8 cellular contexts compared by ENCODE assay signal in the genomic region with DNA sequence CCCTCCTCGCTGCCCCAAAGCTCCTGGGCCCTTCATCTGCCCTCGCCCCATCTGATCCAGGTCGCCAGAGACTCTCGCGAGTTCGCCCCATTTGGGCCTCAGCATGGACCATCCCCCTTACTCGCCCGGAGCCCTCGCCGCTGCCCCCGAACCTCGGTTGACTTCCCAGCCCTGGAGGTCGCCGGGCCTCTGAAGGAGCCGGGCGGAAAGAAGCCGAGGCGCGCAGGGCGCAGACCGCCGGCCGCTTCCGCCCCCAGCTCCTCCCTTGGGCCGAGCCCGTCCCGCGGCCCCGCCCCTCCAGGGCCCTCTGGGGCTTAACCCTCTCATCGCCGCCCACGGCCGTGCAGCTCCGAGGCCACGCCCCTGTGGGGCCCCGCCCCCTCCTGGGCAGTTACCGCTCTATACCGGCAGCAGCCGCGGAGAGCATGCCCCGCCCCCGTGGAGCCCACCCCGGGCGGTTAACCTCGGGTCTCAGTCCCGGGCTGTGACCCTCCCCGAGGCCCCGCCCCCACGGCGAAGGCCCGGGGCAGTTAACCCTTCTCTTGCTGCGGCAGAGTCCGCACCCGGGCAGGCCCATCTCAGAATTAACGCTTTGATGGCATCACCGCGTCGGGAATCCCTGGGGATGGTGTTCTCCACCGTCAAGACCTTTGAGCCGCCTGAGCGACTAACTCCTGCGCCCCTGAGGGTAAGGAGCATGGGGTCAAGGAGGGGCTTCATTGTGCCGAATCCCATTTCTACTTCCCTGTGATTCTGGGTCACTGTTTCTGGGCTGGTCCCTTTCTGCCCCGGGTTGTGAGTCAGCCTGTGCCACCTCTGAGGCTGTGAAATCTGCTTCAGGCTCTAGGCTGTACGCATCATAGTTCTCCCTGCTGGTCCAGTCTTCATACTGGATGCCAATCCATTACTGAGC. TPM values are rescaled to one million over a fixed set of nuclear protein-coding genes. Genes with fewer than 3 reads are reported as not detected.
DNase-seq lines count a peak whose midpoint lies in the region; ATAC-seq and TF ChIP-seq lines count a peak whose summit lies in the region.

A gene with protein sequence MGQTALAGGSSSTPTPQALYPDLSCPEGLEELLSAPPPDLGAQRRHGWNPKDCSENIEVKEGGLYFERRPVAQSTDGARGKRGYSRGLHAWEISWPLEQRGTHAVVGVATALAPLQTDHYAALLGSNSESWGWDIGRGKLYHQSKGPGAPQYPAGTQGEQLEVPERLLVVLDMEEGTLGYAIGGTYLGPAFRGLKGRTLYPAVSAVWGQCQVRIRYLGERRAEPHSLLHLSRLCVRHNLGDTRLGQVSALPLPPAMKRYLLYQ (minus strand): TSS at position 210 of the 913 bp plus-strand sequence. CDS start 402 bp downstream, outside the sequence.

- H3K36me3 ChIP-seq in Karpas-422 (ENCODE audit: insufficient read depth, low read length) (peaks cover 55% of the 10 kb centered on the region), Peyer's patch (peaks cover 0 to 24% (median 0%) of the 10 kb centered on the region in 3 donors), esophagus muscularis mucosa (peaks cover 11 to 30% (median 23%) of the 10 kb centered on the region in 4 donors), muscle layer of duodenum (ENCODE audit: control insufficient read depth in 1 of 2, insufficient read depth in 2 of 2, low read length in 2 of 2) (peaks cover 10 to 11% of the 10 kb centered on the region in 2 donors)

- intact Hi-C loops in esophagus muscularis mucosa (cut with DNase I): loop anchor here (5.0 kb wide), 2 partner anchors 94 to 239 kb away; no protein-coding TSS in a partner anchor

- DNase-seq in DMS79 (lab: John Stamatoyannopoulos, UW) (peak; percentile 93), Karpas-422 (peak; percentile 98), Peyer's patch (peak; percentile 98 to 99 (median 99)), esophagus muscularis mucosa (ENCODE audit: extremely low spot score) (peak; percentile 99)
- DNase-seq in activated T-cell treated with anti-CD3 and anti-CD28 coated beads, Interleukin-2, amount 50 U/mL, for 48 hours: peak; percentile 99 to 100
- DNase-seq in stimulated activated CD8-positive, alpha-beta memory T cell treated with anti-CD3 and anti-CD28 coated beads, Interleukin-7, amount 100 ng/mL, for 24 hours (ENCODE audit: low read depth): peak; percentile 99

- peak within 1 kb of the TSS; percentile 100 for H3K4me2 ChIP-seq in Karpas-422 (ENCODE audit: low read depth, low read length, poor library complexity, severe bottlenecking)

- H2AFZ ChIP-seq in Karpas-422 (ENCODE audit: low read length): no peak within 1 kb of the TSS; the same call in 1 of the 2 replicates

- H3K9ac ChIP-seq in Karpas-422 (ENCODE audit: low read length): peak within 1 kb of the TSS; percentile 84

- 2% methylated on average over 23 of the region's 65 CpGs for WGBS in esophagus muscularis mucosa

- H3K9me3 ChIP-seq in Karpas-422 (ENCODE audit: low read length): no peaks in the 10 kb centered on the region
- H3K9me3 ChIP-seq in Peyer's patch: no peaks in the 10 kb centered on the region
- no peaks in the 10 kb centered on the region for H3K9me3 ChIP-seq in esophagus muscularis mucosa
- H3K9me3 ChIP-seq in muscle layer of duodenum (ENCODE audit: control insufficient read depth in 1 of 2, low read length in 2 of 2): no peaks in the 10 kb centered on the region

- H4K20me1 ChIP-seq in Karpas-422 (ENCODE audit: insufficient read depth, low read depth, low read length): peaks cover 30% of the 10 kb centered on the region

- H3K9me2 ChIP-seq in Karpas-422 (replicated peaks; ENCODE audit: insufficient read depth, low read length): no peaks in the 10 kb centered on the region

- no peak for TF ChIP-seq EP300 in esophagus muscularis mucosa (IDR thresholded peaks at IDR 0.05)

- peak; percentile 68 for ATAC-seq in GM21825 (IDR thresholded peaks at IDR 0.05; ENCODE audit: unreplicated experiment)

- peak within 1 kb of the TSS; percentile 87 for H3K27ac ChIP-seq in Karpas-422 (ENCODE audit: low read length)
- peak within 1 kb of the TSS; percentile 77 to 86 (median 82) for H3K27ac ChIP-seq in Peyer's patch
- H3K27ac ChIP-seq in esophagus muscularis mucosa (replicated peaks in 1 of 4): peak within 1 kb of the TSS; percentile 86 to 89 (median 88)
- peak within 1 kb of the TSS; percentile 76 for H3K27ac ChIP-seq in muscle layer of duodenum (ENCODE audit: low read length)

- H3K27me3 ChIP-seq in Karpas-422 (ENCODE audit: low read length) (no peaks in the 10 kb centered on the region), Peyer's patch (no peaks in the 10 kb centered on the region), esophagus muscularis mucosa (no peaks in the 10 kb centered on the region), muscle layer of duodenum (ENCODE audit: low read depth, low read length) (no peaks in the 10 kb centered on the region)

- H3K4me1 ChIP-seq in Karpas-422 (ENCODE audit: low read length): peaks cover 52% of the 10 kb centered on the region
- peaks cover 0 to 50% (median 22%) of the 10 kb centered on the region in 4 donors for H3K4me1 ChIP-seq in Peyer's patch
- H3K4me1 ChIP-seq in esophagus muscularis mucosa: peaks cover 37 to 61% (median 51%) of the 10 kb centered on the region in 4 donors
- peaks cover 16 to 40% of the 10 kb centered on the region in 2 donors for H3K4me1 ChIP-seq in muscle layer of duodenum (ENCODE audit: control insufficient read depth in 1 of 2, insufficient read depth in 2 of 2, low read length in 2 of 2)

- H3K4me3 ChIP-seq in Karpas-422 (ENCODE audit: low read length) (peak within 1 kb of the TSS; percentile 75), Peyer's patch (peak within 1 kb of the TSS; percentile 63 to 79 (median 75)), esophagus muscularis mucosa (peak within 1 kb of the TSS; percentile 65 to 88 (median 70)), muscle layer of duodenum (ENCODE audit: low read depth in 1 of 2, low read length in 2 of 2) (peak within 1 kb of the TSS; percentile 86 to 97)

- peak; percentile 67 to 79 for TF ChIP-seq POLR2A in Peyer's patch (IDR thresholded peaks at IDR 0.05)
- peak; percentile 74 for TF ChIP-seq POLR2A in esophagus muscularis mucosa (IDR thresholded peaks at IDR 0.05; ENCODE audit: low read depth)

- H3K79me2 ChIP-seq in Karpas-422 (ENCODE audit: low read length): peaks cover 17% of the 10 kb centered on the region

- TF ChIP-seq CTCF in Peyer's patch (IDR thresholded peaks at IDR 0.05): peak in 2 of 6 experiments; percentile 13 to 23
- TF ChIP-seq CTCF in esophagus muscularis mucosa (IDR thresholded peaks at IDR 0.05): peak in 2 of 3 experiments; percentile 10 to 37

RNA-seq across cellular contexts. Expression of the gene that starts here (rescaled TPM):
- total RNA-seq in Karpas-422 (2014; rRNA removed; shearing (Covaris generic); ENCODE audit: low replicate concordance): 5.9 and 7.4 TPM in 2 replicates
- total RNA-seq in Peyer's patch (10 to 100 TPM in 2 of 4 donors, 1 to 10 TPM in 2; 4.1 to 12.3 (median 9.9) TPM), esophagus muscularis mucosa (10 to 100 TPM in 2 of 4 donors, 1 to 10 TPM in 2; 4.2 to 10.8 (median 8.5) TPM)

Comparison
In these comparisons a context has a peak if more than half of its experiments do, and no peak if none do; other contexts are left out.
1. Peak in every context shown above with its lines: DNase-seq, ATAC-seq, H3K4me3 ChIP-seq and H3K27ac ChIP-seq.